ENCODE assay signal across 1 cellular context in the genomic region with DNA sequence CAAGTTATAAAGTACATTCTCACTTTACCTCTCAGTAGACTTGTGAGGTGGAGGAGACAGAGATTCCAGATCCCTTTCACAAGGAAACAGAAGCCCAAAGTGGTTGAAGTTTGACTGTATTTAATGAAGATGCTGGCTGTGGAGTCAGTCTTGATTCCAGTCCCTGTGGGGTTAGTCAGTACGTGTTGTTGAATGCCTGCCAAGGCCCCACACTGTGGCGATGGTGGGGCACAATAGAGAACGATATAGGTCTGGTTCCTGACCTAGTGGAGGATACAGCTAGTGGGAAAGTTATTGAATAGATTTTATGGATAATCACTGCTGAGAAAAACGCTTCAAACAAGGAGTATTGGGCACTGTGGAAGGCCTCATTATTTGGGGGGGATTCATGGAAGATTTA.
TF ChIP-seq lines count a peak whose summit lies in the region.

No MANE protein-coding gene starts in this region.

TF ChIP-seq in WTC11, 78 proteins besides CTCF, POLR2A, EP300 and RAD21 (continued from another document):
- TF ChIP-seq, protein P1, sequence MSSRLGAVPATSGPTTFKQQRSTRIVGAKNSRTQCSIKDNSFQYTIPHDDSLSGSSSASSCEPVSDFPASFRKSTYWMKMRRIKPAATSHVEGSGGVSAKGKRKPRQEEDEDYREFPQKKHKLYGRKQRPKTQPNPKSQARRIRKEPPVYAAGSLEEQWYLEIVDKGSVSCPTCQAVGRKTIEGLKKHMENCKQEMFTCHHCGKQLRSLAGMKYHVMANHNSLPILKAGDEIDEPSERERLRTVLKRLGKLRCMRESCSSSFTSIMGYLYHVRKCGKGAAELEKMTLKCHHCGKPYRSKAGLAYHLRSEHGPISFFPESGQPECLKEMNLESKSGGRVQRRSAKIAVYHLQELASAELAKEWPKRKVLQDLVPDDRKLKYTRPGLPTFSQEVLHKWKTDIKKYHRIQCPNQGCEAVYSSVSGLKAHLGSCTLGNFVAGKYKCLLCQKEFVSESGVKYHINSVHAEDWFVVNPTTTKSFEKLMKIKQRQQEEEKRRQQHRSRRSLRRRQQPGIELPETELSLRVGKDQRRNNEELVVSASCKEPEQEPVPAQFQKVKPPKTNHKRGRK (CRISPR knock-in tag; IDR thresholded peaks at IDR 0.05; ENCODE audit: borderline replicate concordance): no peak
- TF ChIP-seq, protein P2, sequence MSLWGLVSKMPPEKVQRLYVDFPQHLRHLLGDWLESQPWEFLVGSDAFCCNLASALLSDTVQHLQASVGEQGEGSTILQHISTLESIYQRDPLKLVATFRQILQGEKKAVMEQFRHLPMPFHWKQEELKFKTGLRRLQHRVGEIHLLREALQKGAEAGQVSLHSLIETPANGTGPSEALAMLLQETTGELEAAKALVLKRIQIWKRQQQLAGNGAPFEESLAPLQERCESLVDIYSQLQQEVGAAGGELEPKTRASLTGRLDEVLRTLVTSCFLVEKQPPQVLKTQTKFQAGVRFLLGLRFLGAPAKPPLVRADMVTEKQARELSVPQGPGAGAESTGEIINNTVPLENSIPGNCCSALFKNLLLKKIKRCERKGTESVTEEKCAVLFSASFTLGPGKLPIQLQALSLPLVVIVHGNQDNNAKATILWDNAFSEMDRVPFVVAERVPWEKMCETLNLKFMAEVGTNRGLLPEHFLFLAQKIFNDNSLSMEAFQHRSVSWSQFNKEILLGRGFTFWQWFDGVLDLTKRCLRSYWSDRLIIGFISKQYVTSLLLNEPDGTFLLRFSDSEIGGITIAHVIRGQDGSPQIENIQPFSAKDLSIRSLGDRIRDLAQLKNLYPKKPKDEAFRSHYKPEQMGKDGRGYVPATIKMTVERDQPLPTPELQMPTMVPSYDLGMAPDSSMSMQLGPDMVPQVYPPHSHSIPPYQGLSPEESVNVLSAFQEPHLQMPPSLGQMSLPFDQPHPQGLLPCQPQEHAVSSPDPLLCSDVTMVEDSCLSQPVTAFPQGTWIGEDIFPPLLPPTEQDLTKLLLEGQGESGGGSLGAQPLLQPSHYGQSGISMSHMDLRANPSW (CRISPR knock-in tag; conservative IDR thresholded peaks at IDR 0.05; ENCODE audit: low read depth): no peak
- TF ChIP-seq ZNF219 (CRISPR knock-in tag; IDR thresholded peaks at IDR 0.05; ENCODE audit: borderline replicate concordance): no peak
